ENCODE assay signal across 26 cellular contexts in genomic region chr5:64163746-64164145, GRCh38. TPM values are rescaled to one million over a fixed set of nuclear protein-coding genes. Genes with fewer than 3 reads are reported as not detected.
"Had no signal": no experiment of that assay in that cellular context is flagged by ENCODE, and none has a peak within 500 bp of the region (broad histone marks: within the 10 kb centered on the region; RNA-seq: fewer than 3 reads in every experiment).

No MANE protein-coding gene starts in this region.

- H3K4me1 Mint-ChIP-seq: activated T-helper 17 cell treated with anti-CD3 and anti-CD28 coated beads, Interleukin-2, amount 50 U/mL, for 72 hours had no signal

- DNase-seq: activated CD4-positive, alpha-beta memory T cell treated with anti-CD3 and anti-CD28 coated beads for 36 hours; activated CD4-positive, alpha-beta T cell treated with anti-CD3 and anti-CD28 coated beads, Interleukin-2, amount 10 ng/mL, durations not matched to agents 7 days and 5 days; activated CD4-positive, CD25-positive, alpha-beta regulatory T cell; activated CD8-positive, alpha-beta memory T cell treated with anti-CD3 and anti-CD28 coated beads for 24 hours; activated gamma-delta T cell treated with Interleukin-2 at 50 U/mL for 16 hours; activated naive CD4-positive, alpha-beta T cell treated with anti-CD3 and anti-CD28 coated beads, Interleukin-2, amount 10 ng/mL, durations not matched to agents 7 days and 5 days; activated naive CD8-positive, alpha-beta T cell treated with anti-CD3 and anti-CD28 coated beads for 36 hours; activated T-cell treated with anti-CD3 and anti-CD28 coated beads, Interleukin-2, amount 50 U/mL, for 48 hours; caudate nucleus; NCI-H1092; NCI-H1417; NCI-H1930; NCI-H2171 treated with DMSO at 0.1 percent for 48 hours; NCI-H226; NCI-H526; NCI-H82; PC-9; T-cell; T-helper 2 cell; T1000 had no signal

- H3K27ac Mint-ChIP-seq: activated CD4-positive, alpha-beta memory T cell treated with anti-CD3 and anti-CD28 coated beads for 36 hours; activated CD4-positive, alpha-beta T cell treated with anti-CD3 and anti-CD28 coated beads, Interleukin-2, amount 10 ng/mL, durations not matched to agents 7 days and 5 days; activated naive CD4-positive, alpha-beta T cell treated with anti-CD3 and anti-CD28 coated beads, Interleukin-2, amount 10 ng/mL, durations not matched to agents 7 days and 5 days; activated naive CD8-positive, alpha-beta T cell treated with anti-CD3 and anti-CD28 coated beads for 36 hours; activated T-helper 17 cell treated with anti-CD3 and anti-CD28 coated beads, Interleukin-2, amount 50 U/mL, for 72 hours; IgD-negative memory B cell; T-cell had no signal

- H3K36me3 ChIP-seq: breast epithelium had no signal

- H3K27ac ChIP-seq: breast epithelium, KMS-11, PC-9, SK-N-MC, VCaP had no signal

- H3K4me3 ChIP-seq: breast epithelium, PC-9, SK-N-MC had no signal

- H2AFZ ChIP-seq: PC-9 had no signal

- ATAC-seq: activated T-helper 17 cell treated with anti-CD3 and anti-CD28 coated beads, Interleukin-2, amount 50 U/mL, for 72 hours; T-cell had no signal

- H3K4me3 Mint-ChIP-seq: activated CD4-positive, alpha-beta memory T cell treated with anti-CD3 and anti-CD28 coated beads for 36 hours; activated CD4-positive, alpha-beta T cell treated with anti-CD3 and anti-CD28 coated beads, Interleukin-2, amount 10 ng/mL, durations not matched to agents 7 days and 5 days; activated naive CD4-positive, alpha-beta T cell treated with anti-CD3 and anti-CD28 coated beads, Interleukin-2, amount 10 ng/mL, durations not matched to agents 7 days and 5 days; activated naive CD8-positive, alpha-beta T cell treated with anti-CD3 and anti-CD28 coated beads for 36 hours; activated T-helper 17 cell treated with anti-CD3 and anti-CD28 coated beads, Interleukin-2, amount 50 U/mL, for 72 hours; IgD-negative memory B cell; T-cell had no signal

- H3K27me3 ChIP-seq: breast epithelium had no signal

- H3K4me2 ChIP-seq: KMS-11, PC-9 had no signal

- H3K4me1 ChIP-seq: breast epithelium had no signal

- H3K9me3 Mint-ChIP-seq: activated CD4-positive, alpha-beta memory T cell treated with anti-CD3 and anti-CD28 coated beads for 36 hours; activated CD4-positive, alpha-beta T cell treated with anti-CD3 and anti-CD28 coated beads, Interleukin-2, amount 10 ng/mL, durations not matched to agents 7 days and 5 days; activated naive CD4-positive, alpha-beta T cell treated with anti-CD3 and anti-CD28 coated beads, Interleukin-2, amount 10 ng/mL, durations not matched to agents 7 days and 5 days; activated naive CD8-positive, alpha-beta T cell treated with anti-CD3 and anti-CD28 coated beads for 36 hours had no signal

- H3K9me3 ChIP-seq: breast epithelium had no signal

- H3K36me3 Mint-ChIP-seq: activated CD4-positive, alpha-beta memory T cell treated with anti-CD3 and anti-CD28 coated beads for 36 hours; activated naive CD4-positive, alpha-beta T cell treated with anti-CD3 and anti-CD28 coated beads, Interleukin-2, amount 10 ng/mL, durations not matched to agents 7 days and 5 days; activated naive CD8-positive, alpha-beta T cell treated with anti-CD3 and anti-CD28 coated beads for 36 hours; T-cell had no signal

RNA-seq across cellular contexts. Expression of gene RNF180, which starts 1.9 kb away (rescaled TPM):
- total RNA-seq: activated CD4-positive, alpha-beta memory T cell treated with anti-CD3 and anti-CD28 coated beads for 36 hours; activated CD4-positive, alpha-beta T cell treated with anti-CD3 and anti-CD28 coated beads, Interleukin-2, amount 10 ng/mL, durations not matched to agents 7 days and 5 days; activated naive CD8-positive, alpha-beta T cell treated with anti-CD3 and anti-CD28 coated beads for 36 hours; activated T-helper 17 cell treated with anti-CD3 and anti-CD28 coated beads, Interleukin-2, amount 50 U/mL, for 72 hours; PC-9; T-cell had no signal
- polyA plus RNA-seq: IgD-negative memory B cell had no signal
